In the genomic region with DNA sequence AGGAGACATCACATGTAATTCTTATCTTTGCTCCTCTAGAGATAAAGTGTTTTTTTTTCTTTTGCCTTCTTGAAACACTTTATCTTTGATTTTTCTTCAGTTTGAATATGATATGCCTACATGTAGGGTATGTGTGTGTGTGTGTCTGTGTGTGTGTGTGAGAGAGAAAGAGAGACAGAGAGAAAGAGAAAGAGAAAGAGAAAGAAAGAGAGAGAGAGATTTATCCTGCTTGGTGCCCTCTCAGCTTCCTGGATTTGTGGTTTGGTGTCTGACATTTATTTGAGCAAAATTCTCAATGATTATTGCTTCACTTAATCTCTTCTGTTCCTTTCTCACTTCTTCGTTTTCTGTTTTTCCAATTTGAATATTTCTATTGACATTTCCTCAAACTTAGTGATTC, we compare ENCODE assay signal across 20 cellular contexts.
DNase-seq lines count a peak whose midpoint lies in the region; ATAC-seq, FAIRE-seq and TF ChIP-seq lines count a peak whose summit lies in the region.
"Had no signal": no experiment of that assay in that cellular context is flagged by ENCODE, and none has a peak within 500 bp of the region (broad histone marks: within the 10 kb centered on the region; RNA-seq: fewer than 3 reads in every experiment).

No MANE protein-coding gene starts in this region.

- no peak overlapping the region for H4K8ac ChIP-seq in IMR-90 (ENCODE audit: low read depth in 2 of 2, low read length in 2 of 2)

- H3K27ac ChIP-seq in IMR-90 (ENCODE audit: insufficient read depth, low read length) = no peak overlapping the region
- H3K27ac ChIP-seq: brain microvascular endothelial cell, KMS-11, RWPE1, skin epidermis, upper lobe of left lung had no signal

- peaks cover 5% of the 10 kb centered on the region for H3K36me3 Mint-ChIP-seq in activated naive CD4-positive, alpha-beta T cell treated with anti-CD3 and anti-CD28 coated beads, Interleukin-2, amount 50 U/mL, for 24 hours
- H3K36me3 Mint-ChIP-seq in activated T-helper 17 cell treated with anti-CD3 and anti-CD28 coated beads, Interleukin-2, amount 50 U/mL, for 72 hours (ENCODE audit: low read depth) = no peaks in the 10 kb centered on the region
- H3K36me3 Mint-ChIP-seq in natural killer cell treated with Interleukin-12 subunit alpha and Interleukin-12 subunit beta and Interleukin-15 and Interleukin-18, amount 100 ng/mL, for 72 hours = no peaks in the 10 kb centered on the region

- H2BK120ac ChIP-seq in IMR-90 (ENCODE audit: low read depth, low read length) = no peak overlapping the region

- 0 out of 2 replicates have a peak overlapping the region, but pooled peaks have one; percentile 6 for H3K4me2 ChIP-seq in IMR-90 (ENCODE audit: low read depth, low read length)
- H3K4me2 ChIP-seq: KMS-11 had no signal

- H2AK5ac ChIP-seq in IMR-90 (ENCODE audit: low read depth, low read length) = no peak overlapping the region

- no peak overlapping the region for H2BK15ac ChIP-seq in IMR-90 (ENCODE audit: low read depth, low read length)

- no peak overlapping the region for H2BK5ac ChIP-seq in IMR-90 (ENCODE audit: low read depth, low read length, poor library complexity, severe bottlenecking)

- H3K4me1 Mint-ChIP-seq in activated naive CD4-positive, alpha-beta T cell treated with anti-CD3 and anti-CD28 coated beads, Interleukin-2, amount 50 U/mL, for 24 hours = peaks cover 26% of the 10 kb centered on the region
- H3K4me1 Mint-ChIP-seq in activated T-helper 17 cell treated with anti-CD3 and anti-CD28 coated beads, Interleukin-2, amount 50 U/mL, for 72 hours = peaks cover 13% of the 10 kb centered on the region
- peaks cover 29 to 32% of the 10 kb centered on the region in 2 donors for H3K4me1 Mint-ChIP-seq in natural killer cell treated with Interleukin-12 subunit alpha and Interleukin-12 subunit beta and Interleukin-15 and Interleukin-18, amount 100 ng/mL, for 72 hours (ENCODE audit: low read depth in 2 of 2)

- no peak overlapping the region for H2AFZ ChIP-seq in IMR-90 (replicated peaks; ENCODE audit: low read length, poor library complexity)

- no peak overlapping the region for H3K4ac ChIP-seq in IMR-90 (ENCODE audit: low read depth, low read length)

- BruUV-seq in IMR-90 (replicated peaks; lab: Mats Ljungman, UMichigan) = no TSS peak

- CTCF ChIA-PET in IMR-90 (lab: Yijun Ruan, JAX) = no interaction called here

- H3K56ac ChIP-seq in IMR-90 (ENCODE audit: extremely low read depth, insufficient read depth, low read length) = no peak overlapping the region

- ATAC-seq in IMR-90 (ENCODE audit: low read depth) = no peak
- peak; percentile 56 for ATAC-seq in activated T-helper 17 cell treated with anti-CD3 and anti-CD28 coated beads, Interleukin-2, amount 50 U/mL, for 72 hours (replicated peaks)
- peak in 1 of 2 donors; percentile 75 for ATAC-seq in natural killer cell treated with Interleukin-12 subunit alpha and Interleukin-12 subunit beta and Interleukin-15 and Interleukin-18, amount 100 ng/mL, for 72 hours
- ATAC-seq: GM12878 had no signal

- WGBS in IMR-90 (ENCODE audit: extremely low coverage in 2 of 2, insufficient read length in 1 of 2), 2 experiments = no CpG with 5 or more reads among the region's 1 CpG

- no peaks in the 10 kb centered on the region for H3K36me3 ChIP-seq in IMR-90 (ENCODE audit: control insufficient read depth, insufficient read depth, low read length)
- H3K36me3 ChIP-seq: brain microvascular endothelial cell, upper lobe of left lung had no signal

- no peaks in the 10 kb centered on the region for H3K27me3 ChIP-seq in IMR-90 (ENCODE audit: control insufficient read depth, insufficient read depth, low read length)
- H3K27me3 ChIP-seq: brain microvascular endothelial cell, upper lobe of left lung had no signal

- H3K18ac ChIP-seq in IMR-90 (ENCODE audit: low read depth, low read length) = no peak overlapping the region

- H3K9ac ChIP-seq in IMR-90 (ENCODE audit: low read depth, low read length) = no peak overlapping the region
- H3K9ac ChIP-seq: KMS-11 had no signal

- no peak overlapping the region for H2BK20ac ChIP-seq in IMR-90 (ENCODE audit: low read depth, low read length)

- dilution Hi-C loops in IMR-90 (cut with HindIII; ENCODE audit: low sequenced_read_pairs, unreplicated experiment) = no loop called here

- intact Hi-C loops in IMR-90 (cut with micrococcal nuclease) = no loop called here

- H3K14ac ChIP-seq in IMR-90 (replicated peaks; ENCODE audit: low read depth, low read length) = no peak overlapping the region

- no peak overlapping the region for H3K4me3 ChIP-seq in IMR-90 (ENCODE audit: insufficient read depth, low read depth, low read length)
- H3K4me3 ChIP-seq: GM12878, skin epidermis, upper lobe of left lung had no signal

- no peak overlapping the region for H4K91ac ChIP-seq in IMR-90 (ENCODE audit: insufficient read depth, low read depth, low read length)

- no peak for TF ChIP-seq RAD21 in IMR-90 (IDR thresholded peaks at IDR 0.05; ENCODE audit: low read length)

- no peaks in the 10 kb centered on the region for H4K20me1 ChIP-seq in IMR-90 (ENCODE audit: insufficient read depth, low read length)

- no peak for FAIRE-seq in HTR-8/SVneo (lab: Jason Lieb, UNC)
- FAIRE-seq: GM12878, H1 had no signal

- H2AK9ac ChIP-seq in IMR-90 (replicated peaks; ENCODE audit: low read depth, low read length, poor library complexity) = no peak overlapping the region

- H3K4me1 ChIP-seq in IMR-90 (ENCODE audit: control insufficient read depth, insufficient read depth, low read length) = no peaks in the 10 kb centered on the region
- H3K4me1 ChIP-seq: upper lobe of left lung had no signal

- no peak overlapping the region for H3K23ac ChIP-seq in IMR-90 (ENCODE audit: low read depth, low read length)

- H3K4me3 Mint-ChIP-seq in activated naive CD4-positive, alpha-beta T cell treated with anti-CD3 and anti-CD28 coated beads, Interleukin-2, amount 50 U/mL, for 24 hours = peak overlapping the region; percentile 42
- H3K4me3 Mint-ChIP-seq in activated T-helper 17 cell treated with anti-CD3 and anti-CD28 coated beads, Interleukin-2, amount 50 U/mL, for 72 hours = peak overlapping the region; percentile 58
- peak overlapping the region; percentile 27 for H3K4me3 Mint-ChIP-seq in natural killer cell treated with Interleukin-12 subunit alpha and Interleukin-12 subunit beta and Interleukin-15 and Interleukin-18, amount 100 ng/mL, for 72 hours

- POLR2A ChIA-PET in IMR-90 (lab: Charles Lee; ENCODE audit: unreplicated experiment) = no interaction called here

- in situ Hi-C loops in IMR-90 (cut with MboI; ENCODE audit: low sequenced_read_pairs) = no loop called here

- TF ChIP-seq CTCF in IMR-90 (conservative IDR thresholded peaks at IDR 0.05; ENCODE audit: low read depth, low read length) = no peak

- TF ChIP-seq POLR2A in IMR-90 (IDR thresholded peaks at IDR 0.05; ENCODE audit: low read depth, low read length) (no peak), erythroblast (IDR thresholded peaks at IDR 0.05; ENCODE audit: low read length) (no peak)

- no peaks in the 10 kb centered on the region for H3K9me3 ChIP-seq in IMR-90 (ENCODE audit: control insufficient read depth, insufficient read depth, low read length)
- H3K9me3 ChIP-seq: upper lobe of left lung had no signal

- no peaks in the 10 kb centered on the region; the same call in 1 of the 2 replicates for H3K9me1 ChIP-seq in IMR-90 (ENCODE audit: insufficient read depth, low read length)

- no peaks in the 10 kb centered on the region for H3K9me3 Mint-ChIP-seq in activated naive CD4-positive, alpha-beta T cell treated with anti-CD3 and anti-CD28 coated beads, Interleukin-2, amount 50 U/mL, for 24 hours
- H3K9me3 Mint-ChIP-seq in activated T-helper 17 cell treated with anti-CD3 and anti-CD28 coated beads, Interleukin-2, amount 50 U/mL, for 72 hours = no peaks in the 10 kb centered on the region
- peaks cover 4% of the 10 kb centered on the region for H3K9me3 Mint-ChIP-seq in natural killer cell treated with Interleukin-12 subunit alpha and Interleukin-12 subunit beta and Interleukin-15 and Interleukin-18, amount 100 ng/mL, for 72 hours

- H3K79me1 ChIP-seq in IMR-90 (ENCODE audit: low read depth in 1 of 2, low read length in 2 of 2) = no peaks in the 10 kb centered on the region

- DNase-seq in activated naive CD4-positive, alpha-beta T cell treated with anti-CD3 and anti-CD28 coated beads, Interleukin-2, amount 50 U/mL, for 16 hours = no peak
- DNase-seq in IMR-90 = no peak
- DNase-seq in natural killer cell treated with Interleukin-12 subunit alpha and Interleukin-12 subunit beta and Interleukin-15 and Interleukin-18, amount 100 ng/mL, for 72 hours (ENCODE audit: low spot score) = no peak
- DNase-seq in stimulated activated CD4-positive, alpha-beta T cell treated with anti-CD3 and anti-CD28 coated beads, Interleukin-1b, Interleukin-23, amount 100 ng/mL, for 48 hours = no peak
- DNase-seq in erythroblast (lab: John Stamatoyannopoulos, UW) = no peak
- DNase-seq in HTR-8/SVneo (ENCODE audit: insufficient read length, low spot score) = no peak
- DNase-seq: activated CD4-positive, CD25-positive, alpha-beta regulatory T cell treated with anti-CD3 and anti-CD28 coated beads, Interleukin-2, amount 50 U/mL, for 72 hours; brain microvascular endothelial cell; NCI-H1092; NCI-H524; stimulated activated CD4-positive, alpha-beta T cell treated with anti-CD3 and anti-CD28 coated beads, Interleukin-2, amount 100 ng/mL, for 48 hours; upper lobe of left lung had no signal

- H4K5ac ChIP-seq in IMR-90 (ENCODE audit: low read depth, low read length) = no peak overlapping the region

- H3K27ac Mint-ChIP-seq in activated naive CD4-positive, alpha-beta T cell treated with anti-CD3 and anti-CD28 coated beads, Interleukin-2, amount 50 U/mL, for 24 hours = no peak overlapping the region
- H3K27ac Mint-ChIP-seq in activated T-helper 17 cell treated with anti-CD3 and anti-CD28 coated beads, Interleukin-2, amount 50 U/mL, for 72 hours = peak overlapping the region; percentile 83
- H3K27ac Mint-ChIP-seq in natural killer cell treated with Interleukin-12 subunit alpha and Interleukin-12 subunit beta and Interleukin-15 and Interleukin-18, amount 100 ng/mL, for 72 hours = peak overlapping the region; percentile 6 to 79
- H3K27ac Mint-ChIP-seq: CD4-positive, CD25-positive, alpha-beta regulatory T cell had no signal

- no peaks in the 10 kb centered on the region for H3K27me3 Mint-ChIP-seq in activated naive CD4-positive, alpha-beta T cell treated with anti-CD3 and anti-CD28 coated beads, Interleukin-2, amount 50 U/mL, for 24 hours
- H3K27me3 Mint-ChIP-seq in activated T-helper 17 cell treated with anti-CD3 and anti-CD28 coated beads, Interleukin-2, amount 50 U/mL, for 72 hours = no peaks in the 10 kb centered on the region
- no peaks in the 10 kb centered on the region for H3K27me3 Mint-ChIP-seq in natural killer cell treated with Interleukin-12 subunit alpha and Interleukin-12 subunit beta and Interleukin-15 and Interleukin-18, amount 100 ng/mL, for 72 hours

TF ChIP-seq in IMR-90, 13 proteins besides CTCF, POLR2A, EP300 and RAD21:
- no peak for TF ChIP-seq CHD1 (IDR thresholded peaks at IDR 0.05; ENCODE audit: low read depth, low read length)
- no peak for TF ChIP-seq BHLHE40 (IDR thresholded peaks at IDR 0.05; ENCODE audit: low read depth, low read length)
- no peak for TF ChIP-seq MAFK (IDR thresholded peaks at IDR 0.05; ENCODE audit: low read depth, low read length)
- no peak for TF ChIP-seq SMC3 (IDR thresholded peaks at IDR 0.05; ENCODE audit: low read depth, low read length)
- TF ChIP-seq MXI1 (IDR thresholded peaks at IDR 0.05; ENCODE audit: borderline replicate concordance, low read depth, low read length) = no peak
